ENCODE assay signal across 8 cellular contexts in the genomic region with DNA sequence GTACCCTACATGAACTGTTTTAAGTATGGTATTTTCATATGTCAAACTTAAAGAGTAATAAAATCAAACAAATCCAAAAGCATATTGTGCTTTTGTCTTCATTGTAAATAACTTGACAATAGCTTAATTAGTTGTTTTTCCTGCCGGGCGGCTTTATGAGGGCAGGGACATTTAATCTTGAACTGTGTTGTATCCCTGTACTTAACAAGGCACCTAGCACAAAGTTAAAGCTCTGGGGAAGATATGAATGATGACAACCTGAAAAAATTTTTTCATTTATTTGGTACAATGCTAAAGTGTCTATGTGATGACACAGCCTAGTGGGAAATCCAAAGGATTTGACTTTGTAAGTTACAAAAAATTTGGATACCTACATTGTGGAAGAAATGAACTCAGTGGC. TPM values are rescaled to one million over a fixed set of nuclear protein-coding genes. Genes with fewer than 3 reads are reported as not detected.
DNase-seq lines count a peak whose midpoint lies in the region; ATAC-seq, FAIRE-seq and TF ChIP-seq lines count a peak whose summit lies in the region.

No MANE protein-coding gene starts in this region.

- H3K27me3 ChIP-seq in SJCRH30 (no peaks in the 10 kb centered on the region), esophagus squamous epithelium (peaks cover 0 to 5% (median 0%) of the 10 kb centered on the region in 4 donors), sigmoid colon (no peaks in the 10 kb centered on the region)

- WGBS in esophagus squamous epithelium, 2 donors, result 55 to 60% methylated on average over 2 of the region's 2 CpGs
- 17 to 73% methylated on average over 2 of the region's 2 CpGs for WGBS in sigmoid colon, 2 donors

- TF ChIP-seq CTCF in GM12865 (IDR thresholded peaks at IDR 0.05; ENCODE audit: insufficient read depth, low read depth, low read length, missing control alignments), result no peak
- TF ChIP-seq CTCF in esophagus squamous epithelium (IDR thresholded peaks at IDR 0.05), result no peak
- TF ChIP-seq CTCF in sigmoid colon (IDR thresholded peaks at IDR 0.05), result no peak

- H3K9me3 ChIP-seq in SJCRH30 (replicated peaks) (no peaks in the 10 kb centered on the region), esophagus squamous epithelium (no peaks in the 10 kb centered on the region), sigmoid colon (no peaks in the 10 kb centered on the region)

- no peak for TF ChIP-seq EP300 in sigmoid colon (IDR thresholded peaks at IDR 0.05)

- H3K36me3 ChIP-seq in SJCRH30 (no peaks in the 10 kb centered on the region), esophagus squamous epithelium (no peaks in the 10 kb centered on the region), sigmoid colon (no peaks in the 10 kb centered on the region)

- peak overlapping the region; percentile 42; the same call in 1 of the 2 replicates for H3K27ac ChIP-seq in SJCRH30
- peak overlapping the region; percentile 81 to 89 (median 86) for H3K27ac ChIP-seq in esophagus squamous epithelium
- peak overlapping the region; percentile 80 to 89 (median 84) for H3K27ac ChIP-seq in sigmoid colon

- no peak for TF ChIP-seq POLR2A in esophagus squamous epithelium (IDR thresholded peaks at IDR 0.05)
- no peak for TF ChIP-seq POLR2A in sigmoid colon (IDR thresholded peaks at IDR 0.05)

- H3K4me3 ChIP-seq in GM12865 (ENCODE audit: low read depth, low read length) (peak overlapping the region; percentile 98), SJCRH30 (peak overlapping the region; percentile 82), esophagus squamous epithelium (peak overlapping the region; percentile 67 to 85 (median 80)), sigmoid colon (peak overlapping the region in 3 of 4 donors; percentile 77 to 96 (median 81))

- intact Hi-C loops in esophagus squamous epithelium (cut with DNase I) (no loop called here), sigmoid colon (cut with DNase I) (no loop called here)

- no peak for FAIRE-seq in GM19239 (lab: Jason Lieb, UNC)

- H3K4me1 ChIP-seq in SJCRH30 (no peaks in the 10 kb centered on the region), esophagus squamous epithelium (peaks cover 6 to 38% (median 8%) of the 10 kb centered on the region in 3 donors), sigmoid colon (peaks cover 0 to 13% (median 10%) of the 10 kb centered on the region in 4 donors)

- no peak for ATAC-seq in GM19467 (IDR thresholded peaks at IDR 0.05; ENCODE audit: unreplicated experiment)
- ATAC-seq in HG03521 (IDR thresholded peaks at IDR 0.05; ENCODE audit: unreplicated experiment), result no peak

- DNase-seq in GM12865 (ENCODE audit: low read depth) (no peak), SJCRH30 (no peak), esophagus squamous epithelium (lab: John Stamatoyannopoulos, UW) (no peak), sigmoid colon (no peak), middle frontal gyrus (ENCODE audit: extremely low spot score, low spot score) (no peak), GM19239 (ENCODE audit: insufficient read length, low spot score) (no peak)

RNA-seq across cellular contexts. Expression of gene HACE1, which starts 0.5 kb away (rescaled TPM):
- total RNA-seq in SJCRH30 (2014; rRNA removed; shearing (Covaris generic)), result 15.9 and 18.0 TPM in 2 replicates
- total RNA-seq in esophagus squamous epithelium, result 10 to 100 TPM in 2 of 4 donors, 1 to 10 TPM in 2; 6.1 to 17.7 (median 11.2) TPM
- 10 to 100 TPM; 17.4 to 28.1 (median 19.8) TPM for total RNA-seq in sigmoid colon
- 1 to 10 TPM; 3.0 to 3.7 (median 3.7) TPM for polyA plus RNA-seq in sigmoid colon
